Comparison of ENCODE assay signal across 9 cellular contexts in genomic region chr10:89283174-89283987, GRCh38. TPM values are rescaled to one million over a fixed set of nuclear protein-coding genes. Genes with fewer than 3 reads are reported as not detected.
A peak's percentile ranks its signal among the peaks of the same experiment; 100 is the strongest.
DNase-seq lines count a peak whose midpoint lies in the region; ATAC-seq and TF ChIP-seq lines count a peak whose summit lies in the region.
"Had no signal": no experiment of that assay in that cellular context is flagged by ENCODE, and none has a peak within 500 bp of the region (broad histone marks: within the 10 kb centered on the region; RNA-seq: fewer than 3 reads in every experiment).

No MANE protein-coding gene starts in this region.

- POLR2A ChIA-PET in activated CD8-positive, alpha-beta T cell treated with anti-CD3 and anti-CD28 coated beads, Interleukin-2, amount 10 ng/mL, durations not matched to agents 7 days and 5 days (lab: Charles Lee), result interaction anchor here (0.6 kb wide), 1 partner anchor 90 kb away, joined by 3 read pairs; no protein-coding TSS in a partner anchor
- POLR2A ChIA-PET in naive thymus-derived CD8-positive, alpha-beta T cell (lab: Charles Lee), result no interaction called here

- H3K36me3 Mint-ChIP-seq in activated CD8-positive, alpha-beta T cell treated with anti-CD3 and anti-CD28 coated beads, Interleukin-2, amount 10 ng/mL, durations not matched to agents 7 days and 5 days (ENCODE audit: low read depth), result no peaks in the 10 kb centered on the region
- H3K36me3 Mint-ChIP-seq in naive thymus-derived CD8-positive, alpha-beta T cell, result no peaks in the 10 kb centered on the region
- H3K36me3 Mint-ChIP-seq in activated naive CD4-positive, alpha-beta T cell treated with anti-CD3 and anti-CD28 coated beads for 36 hours (ENCODE audit: low read depth), result no peaks in the 10 kb centered on the region
- H3K36me3 Mint-ChIP-seq: activated naive CD8-positive, alpha-beta T cell treated with anti-CD3 and anti-CD28 coated beads, Interleukin-2, amount 10 ng/mL, durations not matched to agents 7 days and 5 days had no signal

- H4K5ac ChIP-seq in mesendoderm (ENCODE audit: low read length), result no peak overlapping the region

- no peak overlapping the region for H2BK15ac ChIP-seq in mesendoderm (replicated peaks; ENCODE audit: low read depth)

- H3K9me3 Mint-ChIP-seq in activated CD8-positive, alpha-beta T cell treated with anti-CD3 and anti-CD28 coated beads, Interleukin-2, amount 10 ng/mL, durations not matched to agents 7 days and 5 days (ENCODE audit: insufficient read depth), result no peaks in the 10 kb centered on the region
- no peaks in the 10 kb centered on the region for H3K9me3 Mint-ChIP-seq in naive thymus-derived CD8-positive, alpha-beta T cell
- no peaks in the 10 kb centered on the region for H3K9me3 Mint-ChIP-seq in activated naive CD4-positive, alpha-beta T cell treated with anti-CD3 and anti-CD28 coated beads for 36 hours
- H3K9me3 Mint-ChIP-seq: activated naive CD8-positive, alpha-beta T cell treated with anti-CD3 and anti-CD28 coated beads, Interleukin-2, amount 10 ng/mL, durations not matched to agents 7 days and 5 days had no signal

- no peak overlapping the region for H3K27ac Mint-ChIP-seq in activated CD8-positive, alpha-beta T cell treated with anti-CD3 and anti-CD28 coated beads, Interleukin-2, amount 10 ng/mL, durations not matched to agents 7 days and 5 days
- no peak overlapping the region for H3K27ac Mint-ChIP-seq in naive thymus-derived CD8-positive, alpha-beta T cell
- no peak overlapping the region for H3K27ac Mint-ChIP-seq in activated naive CD4-positive, alpha-beta T cell treated with anti-CD3 and anti-CD28 coated beads for 36 hours
- H3K27ac Mint-ChIP-seq: activated naive CD8-positive, alpha-beta T cell treated with anti-CD3 and anti-CD28 coated beads, Interleukin-2, amount 10 ng/mL, durations not matched to agents 7 days and 5 days had no signal

- no peaks in the 10 kb centered on the region for H3K9me3 ChIP-seq in upper lobe of right lung

- peak overlapping the region; percentile 51 for H3K56ac ChIP-seq in mesendoderm (ENCODE audit: low read length)

- peak overlapping the region; percentile 7 for H3K9ac ChIP-seq in mesendoderm (ENCODE audit: low read length)

- H3K4ac ChIP-seq in mesendoderm (ENCODE audit: low read depth, low read length), result peak overlapping the region; percentile 71

- H3K79me1 ChIP-seq in mesendoderm (ENCODE audit: low read length), result no peaks in the 10 kb centered on the region

- no peak overlapping the region for H3K4me3 Mint-ChIP-seq in activated CD8-positive, alpha-beta T cell treated with anti-CD3 and anti-CD28 coated beads, Interleukin-2, amount 10 ng/mL, durations not matched to agents 7 days and 5 days
- no peak overlapping the region for H3K4me3 Mint-ChIP-seq in naive thymus-derived CD8-positive, alpha-beta T cell
- H3K4me3 Mint-ChIP-seq in activated naive CD4-positive, alpha-beta T cell treated with anti-CD3 and anti-CD28 coated beads for 36 hours, result no peak overlapping the region
- H3K4me3 Mint-ChIP-seq: activated naive CD8-positive, alpha-beta T cell treated with anti-CD3 and anti-CD28 coated beads, Interleukin-2, amount 10 ng/mL, durations not matched to agents 7 days and 5 days had no signal

- H3K27me3 ChIP-seq in mesendoderm (ENCODE audit: insufficient read depth, low read length, poor library complexity) (no peaks in the 10 kb centered on the region), upper lobe of right lung (no peaks in the 10 kb centered on the region)

- H3K18ac ChIP-seq in mesendoderm (ENCODE audit: low read length), result peak overlapping the region; percentile 56

- no peaks in the 10 kb centered on the region for H3K36me3 ChIP-seq in mesendoderm (ENCODE audit: control insufficient read depth, insufficient read depth, low read length)
- H3K36me3 ChIP-seq in upper lobe of right lung, result no peaks in the 10 kb centered on the region

- no peaks in the 10 kb centered on the region for H3K4me1 Mint-ChIP-seq in activated CD8-positive, alpha-beta T cell treated with anti-CD3 and anti-CD28 coated beads, Interleukin-2, amount 10 ng/mL, durations not matched to agents 7 days and 5 days (ENCODE audit: low read depth)
- peaks cover 0 to 3% (median 0%) of the 10 kb centered on the region in 4 donors for H3K4me1 Mint-ChIP-seq in naive thymus-derived CD8-positive, alpha-beta T cell
- no peaks in the 10 kb centered on the region for H3K4me1 Mint-ChIP-seq in activated naive CD4-positive, alpha-beta T cell treated with anti-CD3 and anti-CD28 coated beads for 36 hours (ENCODE audit: low read depth)
- H3K4me1 Mint-ChIP-seq: activated naive CD8-positive, alpha-beta T cell treated with anti-CD3 and anti-CD28 coated beads, Interleukin-2, amount 10 ng/mL, durations not matched to agents 7 days and 5 days had no signal

- no peak overlapping the region for H3K23ac ChIP-seq in mesendoderm (ENCODE audit: low read length)

- no peak for ATAC-seq in upper lobe of right lung
- no peak for ATAC-seq in activated CD8-positive, alpha-beta T cell treated with anti-CD3 and anti-CD28 coated beads, Interleukin-2, amount 10 ng/mL, durations not matched to agents 7 days and 5 days
- no peak for ATAC-seq in naive thymus-derived CD8-positive, alpha-beta T cell

- TF ChIP-seq CTCF in choroid plexus epithelial cell (conservative IDR thresholded peaks at IDR 0.05; ENCODE audit: low read depth, low read length) (peak; percentile 1), upper lobe of right lung (IDR thresholded peaks at IDR 0.05) (no peak)

- WGBS in mesendoderm (ENCODE audit: extremely low coverage, insufficient coverage, low lambda C conversion rate), result no CpG with 5 or more reads among the region's 6 CpGs

- no peaks in the 10 kb centered on the region for H3K79me2 ChIP-seq in mesendoderm (ENCODE audit: control insufficient read depth, insufficient read depth, low read length)

- H2BK5ac ChIP-seq in mesendoderm (ENCODE audit: low read length), result peak overlapping the region; percentile 15

- no peak overlapping the region for H3K4me2 ChIP-seq in mesendoderm (ENCODE audit: low read length)

- CTCF ChIA-PET in activated CD8-positive, alpha-beta T cell treated with anti-CD3 and anti-CD28 coated beads, Interleukin-2, amount 10 ng/mL, durations not matched to agents 7 days and 5 days (lab: Charles Lee), result interaction anchor here (1.2 kb wide), 1 partner anchor 86 kb away, joined by 5 read pairs; no protein-coding TSS in a partner anchor
- CTCF ChIA-PET in activated naive CD4-positive, alpha-beta T cell treated with anti-CD3 and anti-CD28 coated beads for 36 hours (lab: Charles Lee), result no interaction called here

- DNase-seq in NCI-H2107 treated with DMSO at 0.1 percent for 48 hours (lab: John Stamatoyannopoulos, UW; ENCODE audit: unreplicated experiment) (peak; percentile 44), NCI-H2107 (lab: John Stamatoyannopoulos, UW) (no peak), choroid plexus epithelial cell (ENCODE audit: low read depth) (peak; percentile 66), mesendoderm (no peak), upper lobe of right lung (no peak)
- DNase-seq in activated CD8-positive, alpha-beta T cell treated with anti-CD3 and anti-CD28 coated beads, Interleukin-2, amount 10 ng/mL, durations not matched to agents 7 days and 5 days, result no peak
- no peak for DNase-seq in naive thymus-derived CD8-positive, alpha-beta T cell
- no peak for DNase-seq in activated naive CD4-positive, alpha-beta T cell treated with anti-CD3 and anti-CD28 coated beads for 36 hours
- DNase-seq: activated naive CD8-positive, alpha-beta T cell treated with anti-CD3 and anti-CD28 coated beads, Interleukin-2, amount 10 ng/mL, durations not matched to agents 7 days and 5 days had no signal

- no peak overlapping the region for H4K8ac ChIP-seq in mesendoderm (ENCODE audit: low read depth, low read length)

- no peak overlapping the region for H3K4me3 ChIP-seq in choroid plexus epithelial cell (ENCODE audit: low read depth, low read length)
- H3K4me3 ChIP-seq in mesendoderm (ENCODE audit: low read length), result no peak overlapping the region
- peak overlapping the region; percentile 20 for H3K4me3 ChIP-seq in upper lobe of right lung

- H3K27ac ChIP-seq in mesendoderm (ENCODE audit: low read depth, low read length) (peak overlapping the region; percentile 42), upper lobe of right lung (peak overlapping the region; percentile 71)

- H3K4me1 ChIP-seq in mesendoderm (ENCODE audit: control insufficient read depth, low read depth, low read length) (peaks cover 2% of the 10 kb centered on the region), upper lobe of right lung (peaks cover 30% of the 10 kb centered on the region)

- no peak overlapping the region for H2AK5ac ChIP-seq in mesendoderm (ENCODE audit: low read length)

- intact Hi-C loops in upper lobe of right lung (cut with DNase I), result no loop called here
- intact Hi-C loops in activated naive CD4-positive, alpha-beta T cell treated with anti-CD3 and anti-CD28 coated beads for 36 hours (cut with micrococcal nuclease), result no loop called here

- peaks cover 17% of the 10 kb centered on the region for H3K27me3 Mint-ChIP-seq in activated CD8-positive, alpha-beta T cell treated with anti-CD3 and anti-CD28 coated beads, Interleukin-2, amount 10 ng/mL, durations not matched to agents 7 days and 5 days (ENCODE audit: low read depth)
- peaks cover 0 to 4% (median 3%) of the 10 kb centered on the region in 5 donors for H3K27me3 Mint-ChIP-seq in naive thymus-derived CD8-positive, alpha-beta T cell
- no peaks in the 10 kb centered on the region for H3K27me3 Mint-ChIP-seq in activated naive CD4-positive, alpha-beta T cell treated with anti-CD3 and anti-CD28 coated beads for 36 hours (ENCODE audit: low read depth)

- peak overlapping the region; percentile 45 for H2BK120ac ChIP-seq in mesendoderm (ENCODE audit: low read depth, low read length)

RNA-seq across cellular contexts. Expression of gene IFIT2, which starts 18.5 kb away (rescaled TPM):
- 2.3 TPM for polyA plus RNA-seq in mesendoderm (2013, experiment 1 of 2)
- polyA plus RNA-seq in mesendoderm (2013, experiment 2 of 2), result 2.3 TPM
- 47.2 TPM for total RNA-seq in upper lobe of right lung
- 1 to 10 TPM; 7.3 TPM for total RNA-seq in activated CD8-positive, alpha-beta T cell treated with anti-CD3 and anti-CD28 coated beads, Interleukin-2, amount 10 ng/mL, durations not matched to agents 7 days and 5 days
- total RNA-seq in naive thymus-derived CD8-positive, alpha-beta T cell, result 1 to 10 TPM; 5.6 to 7.0 TPM
- 1 to 10 TPM; 3.7 to 7.0 (median 5.7) TPM for polyA plus RNA-seq in naive thymus-derived CD8-positive, alpha-beta T cell
- 10 to 100 TPM; 35.7 to 39.4 TPM for total RNA-seq in activated naive CD4-positive, alpha-beta T cell treated with anti-CD3 and anti-CD28 coated beads for 36 hours

RNA-seq across cellular contexts. Expression of gene LIPA, which starts 31.8 kb away (rescaled TPM):
- 39.3 TPM for polyA plus RNA-seq in mesendoderm (2013, experiment 1 of 2)
- 38.4 TPM for polyA plus RNA-seq in mesendoderm (2013, experiment 2 of 2)
- 194 TPM for total RNA-seq in upper lobe of right lung
- total RNA-seq in activated CD8-positive, alpha-beta T cell treated with anti-CD3 and anti-CD28 coated beads, Interleukin-2, amount 10 ng/mL, durations not matched to agents 7 days and 5 days, result 10 to 100 TPM; 23.5 to 29.2 TPM
- total RNA-seq in naive thymus-derived CD8-positive, alpha-beta T cell, result 10 to 100 TPM; 31.2 to 38.4 TPM
- 100 to 1,000 TPM in 1 of 3 donors, 10 to 100 TPM in 2; 86.7 to 102 (median 88.6) TPM for polyA plus RNA-seq in naive thymus-derived CD8-positive, alpha-beta T cell
- total RNA-seq in activated naive CD4-positive, alpha-beta T cell treated with anti-CD3 and anti-CD28 coated beads for 36 hours, result 10 to 100 TPM; 16.1 to 17.2 TPM

RNA-seq across cellular contexts. Expression of gene IFIT3, which starts 44.4 kb away (rescaled TPM):
- polyA plus RNA-seq in mesendoderm (2013, experiment 1 of 2), result 5.0 TPM
- 4.9 TPM for polyA plus RNA-seq in mesendoderm (2013, experiment 2 of 2)
- 78.0 TPM for total RNA-seq in upper lobe of right lung
- total RNA-seq in activated CD8-positive, alpha-beta T cell treated with anti-CD3 and anti-CD28 coated beads, Interleukin-2, amount 10 ng/mL, durations not matched to agents 7 days and 5 days, result 10 to 100 TPM; 42.8 to 43.7 TPM
- under 1 TPM; 0.57 to 0.58 TPM for total RNA-seq in naive thymus-derived CD8-positive, alpha-beta T cell
- 1 to 10 TPM; 1.0 to 3.2 (median 2.6) TPM for polyA plus RNA-seq in naive thymus-derived CD8-positive, alpha-beta T cell
- 10 to 100 TPM; 13.9 to 14.4 TPM for total RNA-seq in activated naive CD4-positive, alpha-beta T cell treated with anti-CD3 and anti-CD28 coated beads for 36 hours

Comparison
In these comparisons a context has a peak if more than half of its experiments do, and no peak if none do; other contexts are left out.
1. DNase-seq: peak in NCI-H2107 treated with DMSO at 0.1 percent for 48 hours (single experiment) and choroid plexus epithelial cell (single experiment); none in NCI-H2107 (single experiment), mesendoderm (single experiment), upper lobe of right lung (single experiment), activated CD8-positive, alpha-beta T cell treated with anti-CD3 and anti-CD28 coated beads, Interleukin-2, amount 10 ng/mL, durations not matched to agents 7 days and 5 days (single experiment), naive thymus-derived CD8-positive, alpha-beta T cell (0 of 10) and activated naive CD4-positive, alpha-beta T cell treated with anti-CD3 and anti-CD28 coated beads for 36 hours (single experiment).
2. RNA of gene IFIT3, which starts 44.4 kb away (total RNA-seq): 78.0 TPM in upper lobe of right lung (single experiment), 42.8 to 43.7 TPM in activated CD8-positive, alpha-beta T cell treated with anti-CD3 and anti-CD28 coated beads, Interleukin-2, amount 10 ng/mL, durations not matched to agents 7 days and 5 days and 13.9 to 14.4 TPM in activated naive CD4-positive, alpha-beta T cell treated with anti-CD3 and anti-CD28 coated beads for 36 hours; 0.57 to 0.58 TPM in naive thymus-derived CD8-positive, alpha-beta T cell; every median in the first group is over 4 times any median in the second.